Comparison of ENCODE assay signal across 19 cellular contexts in genomic region chr1:190000365-190000872, GRCh38.
DNase-seq lines count a peak whose midpoint lies in the region; ATAC-seq and TF ChIP-seq lines count a peak whose summit lies in the region.
"Had no signal": no experiment of that assay in that cellular context is flagged by ENCODE, and none has a peak within 500 bp of the region (broad histone marks: within the 10 kb centered on the region; RNA-seq: fewer than 3 reads in every experiment).

No MANE protein-coding gene starts in this region.

- peak; percentile 5 for DNase-seq in Daoy (ENCODE audit: low read depth)
- peak; percentile 50 for DNase-seq in NCI-H460 (ENCODE audit: extremely low read depth, low read depth)
- DNase-seq in amniotic stem cell (lab: John Stamatoyannopoulos, UW), result peak; percentile 2
- DNase-seq in osteocyte (ENCODE audit: extremely low spot score, unreplicated experiment), result no peak
- DNase-seq in stimulated activated effector memory CD8-positive, alpha-beta T cell treated with anti-CD3 and anti-CD28 coated beads, Interleukin-12 subunit alpha, Interleukin-12 subunit beta, amount 100 ng/mL, for 72 hours (ENCODE audit: low spot score in 2 of 2), result no peak
- DNase-seq: activated CD4-positive, CD25-positive, alpha-beta regulatory T cell; activated naive CD8-positive, alpha-beta T cell treated with anti-CD3 and anti-CD28 coated beads, Interleukin-2, amount 10 ng/mL, durations not matched to agents 7 days and 5 days; central memory CD4-positive, alpha-beta T cell; effector CD4-positive, alpha-beta T cell; head of caudate nucleus; NCI-H146; NK-92 treated with Interleukin-12 subunit alpha and Interleukin-12 subunit beta, amount 100 ng/mL, for 24 hours; stimulated activated naive CD8-positive, alpha-beta T cell treated with anti-CD3 and anti-CD28 coated beads, Interleukin-15, Interleukin-2, amounts not matched to agents 100 U/mL and 50 U/mL, for 24 hours; upper lobe of left lung had no signal

- no peak for TF ChIP-seq CTCF in osteocyte (IDR thresholded peaks at IDR 0.05)

- no peaks in the 10 kb centered on the region for H3K27me3 Mint-ChIP-seq in osteocyte (ENCODE audit: unreplicated experiment)
- H3K27me3 Mint-ChIP-seq: activated naive CD8-positive, alpha-beta T cell treated with anti-CD3 and anti-CD28 coated beads, Interleukin-2, amount 10 ng/mL, durations not matched to agents 7 days and 5 days had no signal

- H3K4me1 Mint-ChIP-seq in osteocyte (ENCODE audit: unreplicated experiment), result peaks cover 25% of the 10 kb centered on the region
- H3K4me1 Mint-ChIP-seq in stimulated activated effector memory CD8-positive, alpha-beta T cell treated with anti-CD3 and anti-CD28 coated beads, Interleukin-12 subunit alpha, Interleukin-12 subunit beta, amount 100 ng/mL, for 72 hours, result no peaks in the 10 kb centered on the region
- H3K4me1 Mint-ChIP-seq: activated naive CD8-positive, alpha-beta T cell treated with anti-CD3 and anti-CD28 coated beads, Interleukin-2, amount 10 ng/mL, durations not matched to agents 7 days and 5 days had no signal

- H3K27ac Mint-ChIP-seq in osteocyte (ENCODE audit: unreplicated experiment), result peak overlapping the region; percentile 61
- no peak overlapping the region for H3K27ac Mint-ChIP-seq in stimulated activated effector memory CD8-positive, alpha-beta T cell treated with anti-CD3 and anti-CD28 coated beads, Interleukin-12 subunit alpha, Interleukin-12 subunit beta, amount 100 ng/mL, for 72 hours
- H3K27ac Mint-ChIP-seq: activated naive CD8-positive, alpha-beta T cell treated with anti-CD3 and anti-CD28 coated beads, Interleukin-2, amount 10 ng/mL, durations not matched to agents 7 days and 5 days; activated T-helper 1 cell treated with anti-CD3 and anti-CD28 coated beads, Interleukin-12 subunit alpha, Interleukin-12 subunit beta, Interleukin-2, Interleukin-4 antibody, amounts not matched to agents 30 ng/mL and 10 ng/mL and 1 ng/mL, durations not matched to agents 14 hours and 24 hours and 36 hours had no signal

- H3K36me3 Mint-ChIP-seq in osteocyte (ENCODE audit: unreplicated experiment), result peaks cover 2% of the 10 kb centered on the region
- no peaks in the 10 kb centered on the region for H3K36me3 Mint-ChIP-seq in stimulated activated effector memory CD8-positive, alpha-beta T cell treated with anti-CD3 and anti-CD28 coated beads, Interleukin-12 subunit alpha, Interleukin-12 subunit beta, amount 100 ng/mL, for 72 hours
- H3K36me3 Mint-ChIP-seq: activated naive CD8-positive, alpha-beta T cell treated with anti-CD3 and anti-CD28 coated beads, Interleukin-2, amount 10 ng/mL, durations not matched to agents 7 days and 5 days had no signal

- peaks cover 14% of the 10 kb centered on the region for H3K9me3 Mint-ChIP-seq in osteocyte (ENCODE audit: unreplicated experiment)
- peaks cover 12% of the 10 kb centered on the region for H3K9me3 Mint-ChIP-seq in stimulated activated effector memory CD8-positive, alpha-beta T cell treated with anti-CD3 and anti-CD28 coated beads, Interleukin-12 subunit alpha, Interleukin-12 subunit beta, amount 100 ng/mL, for 72 hours
- H3K9me3 Mint-ChIP-seq: activated T-helper 1 cell treated with anti-CD3 and anti-CD28 coated beads, Interleukin-12 subunit alpha, Interleukin-12 subunit beta, Interleukin-2, Interleukin-4 antibody, amounts not matched to agents 30 ng/mL and 10 ng/mL and 1 ng/mL, durations not matched to agents 14 hours and 24 hours and 36 hours had no signal

- no peak for ATAC-seq in GM18498 (IDR thresholded peaks at IDR 0.05; ENCODE audit: unreplicated experiment)
- no peak for ATAC-seq in GM21526 (IDR thresholded peaks at IDR 0.05; ENCODE audit: low FRiP score, unreplicated experiment)
- no peak for ATAC-seq in stimulated activated effector memory CD8-positive, alpha-beta T cell treated with anti-CD3 and anti-CD28 coated beads, Interleukin-12 subunit alpha, Interleukin-12 subunit beta, amount 100 ng/mL, for 72 hours
- no peak for ATAC-seq in GM18909 (IDR thresholded peaks at IDR 0.05; ENCODE audit: poor library complexity, unreplicated experiment)
- ATAC-seq: Right ventricle myocardium inferior; stimulated activated naive CD8-positive, alpha-beta T cell treated with anti-CD3 and anti-CD28 coated beads, Interleukin-15, Interleukin-2, amounts not matched to agents 100 U/mL and 50 U/mL, for 24 hours had no signal

- no peak overlapping the region for H3K4me3 Mint-ChIP-seq in osteocyte (ENCODE audit: unreplicated experiment)
- no peak overlapping the region for H3K4me3 Mint-ChIP-seq in stimulated activated effector memory CD8-positive, alpha-beta T cell treated with anti-CD3 and anti-CD28 coated beads, Interleukin-12 subunit alpha, Interleukin-12 subunit beta, amount 100 ng/mL, for 72 hours
- H3K4me3 Mint-ChIP-seq: activated naive CD8-positive, alpha-beta T cell treated with anti-CD3 and anti-CD28 coated beads, Interleukin-2, amount 10 ng/mL, durations not matched to agents 7 days and 5 days; activated T-helper 1 cell treated with anti-CD3 and anti-CD28 coated beads, Interleukin-12 subunit alpha, Interleukin-12 subunit beta, Interleukin-2, Interleukin-4 antibody, amounts not matched to agents 30 ng/mL and 10 ng/mL and 1 ng/mL, durations not matched to agents 14 hours and 24 hours and 36 hours had no signal

Comparison
In these comparisons a context has a peak if more than half of its experiments do, and no peak if none do; other contexts are left out.
1. DNase-seq: peak in Daoy (single experiment), NCI-H460 (single experiment) and amniotic stem cell (single experiment); none in osteocyte (single experiment) and stimulated activated effector memory CD8-positive, alpha-beta T cell treated with anti-CD3 and anti-CD28 coated beads, Interleukin-12 subunit alpha, Interleukin-12 subunit beta, amount 100 ng/mL, for 72 hours (0 of 2).